ENCODE assay signal across 1 cellular context in genomic region chr2:237421542-237422047, GRCh38.
TF ChIP-seq lines count a peak whose summit lies in the region.

No MANE protein-coding gene starts in this region.

TF ChIP-seq in HepG2, 621 proteins besides CTCF, POLR2A, EP300 and RAD21 (continued from another document and continues in another):
- TF ChIP-seq DRAP1 (CRISPR knock-in tag; IDR thresholded peaks at IDR 0.05) (no peak), PRMT3 (CRISPR knock-in tag; IDR thresholded peaks at IDR 0.05; ENCODE audit: borderline replicate concordance, low read depth) (no peak), PATZ1 (CRISPR knock-in tag; IDR thresholded peaks at IDR 0.05) (no peak), MAX (IDR thresholded peaks at IDR 0.05) (peak; percentile 37; the same call in 1 of the 2 replicates), ARHGAP35 (CRISPR knock-in tag; IDR thresholded peaks at IDR 0.05; ENCODE audit: borderline replicate concordance) (no peak), KIAA2018 (CRISPR knock-in tag; IDR thresholded peaks at IDR 0.05; ENCODE audit: borderline replicate concordance) (no peak), FOXA1 (IDR thresholded peaks at IDR 0.05) (no peak), FOXA1 (CRISPR knock-in tag; IDR thresholded peaks at IDR 0.05) (peak; percentile 21; the same call in 1 of the 2 replicates), BCL3 (CRISPR knock-in tag; IDR thresholded peaks at IDR 0.05) (no peak), ZNF317 (CRISPR knock-in tag; IDR thresholded peaks at IDR 0.05) (no peak), MATR3 (CRISPR knock-in tag; IDR thresholded peaks at IDR 0.05) (no peak), SUZ12 (IDR thresholded peaks at IDR 0.05; ENCODE audit: low read depth, low read length) (no peak), ZNF781 (CRISPR knock-in tag; IDR thresholded peaks at IDR 0.05; ENCODE audit: borderline replicate concordance, not compliant biosample characterization) (no peak), AGO2 (optimal IDR thresholded peaks at IDR 0.05; ENCODE audit: low read depth, low read length) (no peak), ZNF569 (CRISPR knock-in tag; IDR thresholded peaks at IDR 0.05; ENCODE audit: borderline replicate concordance) (no peak), KLF16 (CRISPR knock-in tag; IDR thresholded peaks at IDR 0.05) (no peak), GABPA (IDR thresholded peaks at IDR 0.05; ENCODE audit: low read depth, low read length) (peak; percentile 38; the same call in 1 of the 2 replicates), GABPA (CRISPR knock-in tag; IDR thresholded peaks at IDR 0.05; ENCODE audit: low read depth) (peak; percentile 81), MEIS2 (CRISPR knock-in tag; IDR thresholded peaks at IDR 0.05) (no peak), ZNF224 (CRISPR knock-in tag; IDR thresholded peaks at IDR 0.05) (no peak), ZNF513 (CRISPR knock-in tag; conservative IDR thresholded peaks at IDR 0.05) (no peak), JUNB (CRISPR knock-in tag; IDR thresholded peaks at IDR 0.05; ENCODE audit: borderline replicate concordance) (no peak), TIGD3 (CRISPR knock-in tag; IDR thresholded peaks at IDR 0.05; ENCODE audit: borderline replicate concordance) (no peak), ZBTB8A (CRISPR knock-in tag; IDR thresholded peaks at IDR 0.05; ENCODE audit: borderline replicate concordance, low read depth) (no peak), DNMT3B (CRISPR knock-in tag; conservative IDR thresholded peaks at IDR 0.05) (no peak), SATB2 (CRISPR knock-in tag; IDR thresholded peaks at IDR 0.05) (no peak), TBP (CRISPR knock-in tag; IDR thresholded peaks at IDR 0.05) (no peak), TEF (CRISPR knock-in tag; IDR thresholded peaks at IDR 0.05) (no peak), ZNF563 (CRISPR knock-in tag; IDR thresholded peaks at IDR 0.05) (no peak), SMAD3 (CRISPR knock-in tag; IDR thresholded peaks at IDR 0.05) (no peak), GTF2F1 (IDR thresholded peaks at IDR 0.05; ENCODE audit: low read length) (no peak), RARA (CRISPR knock-in tag; IDR thresholded peaks at IDR 0.05) (no peak), ARNTL (CRISPR knock-in tag; IDR thresholded peaks at IDR 0.05) (no peak), DR1 (CRISPR knock-in tag; IDR thresholded peaks at IDR 0.05) (no peak), NFE2L2 (IDR thresholded peaks at IDR 0.05; ENCODE audit: low read length) (no peak), RERE (CRISPR knock-in tag; IDR thresholded peaks at IDR 0.05; ENCODE audit: low read depth) (no peak), SOX6 (IDR thresholded peaks at IDR 0.05) (no peak), SOX6 (CRISPR knock-in tag; IDR thresholded peaks at IDR 0.05) (peak; percentile 23; the same call in 1 of the 2 replicates), EZH2 (conservative IDR thresholded peaks at IDR 0.05; ENCODE audit: low read depth, low read length) (0 out of 2 replicates have a peak, but pooled peaks have one; percentile 52), THAP7 (CRISPR knock-in tag; IDR thresholded peaks at IDR 0.05) (no peak), PHF20 (CRISPR knock-in tag; IDR thresholded peaks at IDR 0.05) (no peak), ZSCAN25 (CRISPR knock-in tag; IDR thresholded peaks at IDR 0.05) (no peak), TOE1 (CRISPR knock-in tag; IDR thresholded peaks at IDR 0.05) (no peak)
